8 cellular contexts compared by ENCODE assay signal in the genomic region with DNA sequence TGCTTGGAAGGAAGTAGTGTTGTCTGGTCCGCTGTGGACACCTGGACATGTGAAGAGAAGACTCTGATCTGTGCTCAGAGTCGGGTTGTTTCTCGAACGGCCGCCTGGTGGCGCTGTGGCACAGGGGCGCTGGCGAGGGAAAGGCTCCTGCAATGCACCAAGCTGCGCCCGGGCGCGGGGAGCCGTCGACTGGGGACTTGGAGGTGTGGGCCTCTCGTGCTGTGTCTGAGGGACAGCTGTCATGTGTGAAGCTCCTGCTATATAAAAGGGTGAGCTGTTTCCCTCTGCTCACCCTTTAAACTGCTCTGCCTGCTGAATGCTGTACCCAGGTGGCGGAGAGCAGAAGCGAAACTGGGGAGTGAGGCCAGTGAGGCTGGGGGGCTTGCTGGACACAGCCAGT. TPM values are rescaled to one million over a fixed set of nuclear protein-coding genes. Genes with fewer than 3 reads are reported as not detected.
DNase-seq lines count a peak whose midpoint lies in the region; ATAC-seq lines count a peak whose summit lies in the region.

No MANE protein-coding gene starts in this region.

- H3K9me3 Mint-ChIP-seq in natural killer cell treated with Interleukin-12 subunit alpha and Interleukin-12 subunit beta and Interleukin-15 and Interleukin-18, amount 100 ng/mL, for 72 hours = no peaks in the 10 kb centered on the region
- H3K9me3 Mint-ChIP-seq in stimulated activated effector memory CD8-positive, alpha-beta T cell treated with anti-CD3 and anti-CD28 coated beads, Interleukin-12 subunit alpha, Interleukin-12 subunit beta, amount 100 ng/mL, for 72 hours = no peaks in the 10 kb centered on the region

- H3K27me3 Mint-ChIP-seq in natural killer cell treated with Interleukin-12 subunit alpha and Interleukin-12 subunit beta and Interleukin-15 and Interleukin-18, amount 100 ng/mL, for 72 hours = peaks cover 28% of the 10 kb centered on the region in 2 donors

- H3K36me3 Mint-ChIP-seq in natural killer cell treated with Interleukin-12 subunit alpha and Interleukin-12 subunit beta and Interleukin-15 and Interleukin-18, amount 100 ng/mL, for 72 hours = no peaks in the 10 kb centered on the region
- H3K36me3 Mint-ChIP-seq in stimulated activated effector memory CD8-positive, alpha-beta T cell treated with anti-CD3 and anti-CD28 coated beads, Interleukin-12 subunit alpha, Interleukin-12 subunit beta, amount 100 ng/mL, for 72 hours = peaks cover 5% of the 10 kb centered on the region

- no peak overlapping the region for H3K27ac Mint-ChIP-seq in natural killer cell treated with Interleukin-12 subunit alpha and Interleukin-12 subunit beta and Interleukin-15 and Interleukin-18, amount 100 ng/mL, for 72 hours
- no peak overlapping the region for H3K27ac Mint-ChIP-seq in stimulated activated effector memory CD8-positive, alpha-beta T cell treated with anti-CD3 and anti-CD28 coated beads, Interleukin-12 subunit alpha, Interleukin-12 subunit beta, amount 100 ng/mL, for 72 hours

- peak; percentile 55 for DNase-seq in EL
- DNase-seq in NOMO-1 treated with DMSO at 0.1 percent for 48 hours (lab: John Stamatoyannopoulos, UW; ENCODE audit: unreplicated experiment) = peak; percentile 62
- DNase-seq in activated T-cell treated with anti-CD3 and anti-CD28 coated beads for 24 hours (ENCODE audit: low read depth) = peak; percentile 53
- peak; percentile 81 for DNase-seq in natural killer cell treated with Interleukin-12 subunit alpha and Interleukin-12 subunit beta and Interleukin-15 and Interleukin-18, amount 100 ng/mL, for 72 hours (ENCODE audit: low spot score)
- DNase-seq in stimulated activated effector memory CD8-positive, alpha-beta T cell treated with anti-CD3 and anti-CD28 coated beads, Interleukin-12 subunit alpha, Interleukin-12 subunit beta, amount 100 ng/mL, for 72 hours (ENCODE audit: low spot score in 2 of 2) = peak; percentile 49 to 80

- H3K4me1 Mint-ChIP-seq in natural killer cell treated with Interleukin-12 subunit alpha and Interleukin-12 subunit beta and Interleukin-15 and Interleukin-18, amount 100 ng/mL, for 72 hours (ENCODE audit: low read depth in 2 of 2) = no peaks in the 10 kb centered on the region
- peaks cover 4% of the 10 kb centered on the region for H3K4me1 Mint-ChIP-seq in stimulated activated effector memory CD8-positive, alpha-beta T cell treated with anti-CD3 and anti-CD28 coated beads, Interleukin-12 subunit alpha, Interleukin-12 subunit beta, amount 100 ng/mL, for 72 hours

- H3K4me3 Mint-ChIP-seq in natural killer cell treated with Interleukin-12 subunit alpha and Interleukin-12 subunit beta and Interleukin-15 and Interleukin-18, amount 100 ng/mL, for 72 hours = no peak overlapping the region
- no peak overlapping the region for H3K4me3 Mint-ChIP-seq in stimulated activated effector memory CD8-positive, alpha-beta T cell treated with anti-CD3 and anti-CD28 coated beads, Interleukin-12 subunit alpha, Interleukin-12 subunit beta, amount 100 ng/mL, for 72 hours

- ATAC-seq in HG02938 (IDR thresholded peaks at IDR 0.05; ENCODE audit: unreplicated experiment) (peak; percentile 70), esophagus mucosa (peak; percentile 90), HG03457 (IDR thresholded peaks at IDR 0.05; ENCODE audit: unreplicated experiment) (no peak)
- ATAC-seq in natural killer cell treated with Interleukin-12 subunit alpha and Interleukin-12 subunit beta and Interleukin-15 and Interleukin-18, amount 100 ng/mL, for 72 hours = peak; percentile 69 to 82
- peak; percentile 82 for ATAC-seq in stimulated activated effector memory CD8-positive, alpha-beta T cell treated with anti-CD3 and anti-CD28 coated beads, Interleukin-12 subunit alpha, Interleukin-12 subunit beta, amount 100 ng/mL, for 72 hours

RNA-seq across cellular contexts. Expression of a gene that starts 44.0 kb away (rescaled TPM):
- 8.8 TPM for total RNA-seq in esophagus mucosa
- total RNA-seq in natural killer cell treated with Interleukin-12 subunit alpha and Interleukin-12 subunit beta and Interleukin-15 and Interleukin-18, amount 100 ng/mL, for 72 hours = 1 to 10 TPM; 1.2 TPM
